15 cellular contexts compared by ENCODE assay signal in the genomic region with DNA sequence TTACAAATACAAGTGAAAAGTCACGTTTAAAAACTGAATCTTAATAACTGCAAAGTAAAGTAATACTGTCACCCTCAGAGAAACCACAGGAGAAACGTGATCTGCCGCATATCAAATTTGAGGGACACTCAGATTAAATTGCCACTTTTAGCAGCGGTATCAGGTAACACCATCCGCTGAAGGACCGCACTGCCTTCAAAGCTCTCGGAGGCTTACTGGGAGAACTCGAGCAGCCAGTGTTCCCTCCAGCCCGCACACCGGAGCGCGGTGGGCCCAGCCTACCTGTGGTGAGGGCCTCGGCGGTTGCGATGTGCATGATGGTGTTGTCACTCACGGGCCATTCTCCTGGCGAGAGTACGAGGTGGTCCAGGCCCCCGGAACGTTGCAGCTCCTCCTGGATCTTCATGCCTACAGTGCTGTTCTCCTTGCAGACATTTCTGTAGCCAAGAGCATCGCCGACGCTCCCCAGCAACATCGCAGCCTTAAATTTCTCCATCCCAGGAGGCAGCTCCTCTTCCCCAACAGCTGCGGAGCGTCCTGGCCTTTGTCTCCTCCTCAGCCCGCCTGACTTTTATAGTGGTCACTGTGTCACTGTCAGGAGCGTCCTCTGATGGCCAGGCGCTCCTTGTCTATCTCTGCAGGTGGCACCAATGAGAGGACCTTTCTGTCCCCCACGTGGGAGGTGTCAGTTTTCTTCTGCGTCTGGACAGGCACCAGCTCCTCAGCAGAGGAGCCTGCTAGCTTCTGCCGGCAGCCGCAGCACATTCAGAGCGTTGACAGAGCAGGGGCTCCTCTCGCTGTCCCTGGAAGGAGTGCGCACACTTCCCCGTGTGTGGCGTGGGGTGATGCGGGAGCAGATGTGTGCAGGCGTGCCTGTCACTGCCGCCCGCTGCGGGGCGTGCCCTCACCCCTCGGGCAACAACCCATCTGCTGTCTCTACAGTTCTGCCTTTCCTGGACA. TPM values are rescaled to one million over a fixed set of nuclear protein-coding genes. Genes with fewer than 3 reads are reported as not detected.
DNase-seq lines count a peak whose midpoint lies in the region; ATAC-seq, FAIRE-seq and TF ChIP-seq lines count a peak whose summit lies in the region.
"Had no signal": no experiment of that assay in that cellular context is flagged by ENCODE, and none has a peak within 500 bp of the region (broad histone marks: within the 10 kb centered on the region; RNA-seq: fewer than 3 reads in every experiment).

Gene ADPRHL1 (minus strand): TSS at position 547 of the 960 bp plus-strand sequence. CDS start 51 bp downstream, at position 496.

- no peak within 1 kb of the TSS for H3K4me3 Mint-ChIP-seq in activated T-cell treated with anti-CD3 and anti-CD28 coated beads, Interleukin-2, amount 50 U/mL, for 72 hours
- peak within 1 kb of the TSS; percentile 8 for H3K4me3 Mint-ChIP-seq in astrocyte (ENCODE audit: unreplicated experiment)
- H3K4me3 Mint-ChIP-seq: activated naive CD8-positive, alpha-beta T cell treated with anti-CD3 and anti-CD28 coated beads, Interleukin-2, amount 10 ng/mL, durations not matched to agents 7 days and 5 days; IgD-negative memory B cell had no signal

- H3K27me3 ChIP-seq in astrocyte (ENCODE audit: insufficient read depth, low read length) (no peaks in the 10 kb centered on the region), colonic mucosa (no peaks in the 10 kb centered on the region)

- H2AFZ ChIP-seq in astrocyte (ENCODE audit: low read depth, low read length): no peak within 1 kb of the TSS

- no peak for TF ChIP-seq CTCF in astrocyte (IDR thresholded peaks at IDR 0.05; ENCODE audit: insufficient read depth, low read depth, low read length)
- TF ChIP-seq CTCF in colonic mucosa (IDR thresholded peaks at IDR 0.05): no peak

- no peak for ATAC-seq in activated T-cell treated with anti-CD3 and anti-CD28 coated beads, Interleukin-2, amount 50 U/mL, for 72 hours (replicated peaks in 1 of 2)
- no peak for ATAC-seq in left lobe of liver

- H3K27me3 Mint-ChIP-seq in activated T-cell treated with anti-CD3 and anti-CD28 coated beads, Interleukin-2, amount 50 U/mL, for 72 hours (ENCODE audit: low read depth): no peaks in the 10 kb centered on the region
- H3K27me3 Mint-ChIP-seq in astrocyte (ENCODE audit: low read depth, unreplicated experiment): no peaks in the 10 kb centered on the region
- H3K27me3 Mint-ChIP-seq: activated naive CD8-positive, alpha-beta T cell treated with anti-CD3 and anti-CD28 coated beads, Interleukin-2, amount 10 ng/mL, durations not matched to agents 7 days and 5 days; IgD-negative memory B cell had no signal

- no peaks in the 10 kb centered on the region for H3K9me3 Mint-ChIP-seq in activated T-cell treated with anti-CD3 and anti-CD28 coated beads, Interleukin-2, amount 50 U/mL, for 72 hours
- no peaks in the 10 kb centered on the region for H3K9me3 Mint-ChIP-seq in astrocyte (ENCODE audit: unreplicated experiment)
- H3K9me3 Mint-ChIP-seq: activated naive CD8-positive, alpha-beta T cell treated with anti-CD3 and anti-CD28 coated beads, Interleukin-2, amount 10 ng/mL, durations not matched to agents 7 days and 5 days; IgD-negative memory B cell had no signal

- H3K36me3 ChIP-seq in astrocyte (ENCODE audit: insufficient read depth, low read length): peaks cover 13% of the 10 kb centered on the region
- peaks cover 4% of the 10 kb centered on the region for H3K36me3 ChIP-seq in colonic mucosa

- peaks cover 7% of the 10 kb centered on the region for H3K4me1 Mint-ChIP-seq in activated T-cell treated with anti-CD3 and anti-CD28 coated beads, Interleukin-2, amount 50 U/mL, for 72 hours (ENCODE audit: low read depth)
- peaks cover 7% of the 10 kb centered on the region for H3K4me1 Mint-ChIP-seq in astrocyte (ENCODE audit: low read depth, unreplicated experiment)
- H3K4me1 Mint-ChIP-seq: activated naive CD8-positive, alpha-beta T cell treated with anti-CD3 and anti-CD28 coated beads, Interleukin-2, amount 10 ng/mL, durations not matched to agents 7 days and 5 days had no signal

- H3K9me3 ChIP-seq in astrocyte (ENCODE audit: insufficient read depth, low read depth, low read length): no peaks in the 10 kb centered on the region
- H3K9me3 ChIP-seq in colonic mucosa: no peaks in the 10 kb centered on the region

- no peak within 1 kb of the TSS for H3K9ac ChIP-seq in astrocyte (ENCODE audit: low read length)
- H3K9ac ChIP-seq in colonic mucosa (ENCODE audit: low read depth in 2 of 2, low read length in 2 of 2): no peak within 1 kb of the TSS

- H3K4me1 ChIP-seq in astrocyte (ENCODE audit: insufficient read depth, low read length): no peaks in the 10 kb centered on the region
- H3K4me1 ChIP-seq in colonic mucosa: no peaks in the 10 kb centered on the region

- H3K4me3 ChIP-seq in astrocyte (ENCODE audit: insufficient read depth, low read depth, low read length): no peak within 1 kb of the TSS
- no peak within 1 kb of the TSS for H3K4me3 ChIP-seq in colonic mucosa

- DNase-seq in activated T-cell treated with anti-CD3 and anti-CD28 coated beads, Interleukin-2, amount 50 U/mL, for 1 hour: peak; percentile 4
- DNase-seq in activated T-cell treated with anti-CD3 and anti-CD28 coated beads, Interleukin-2, amount 50 U/mL, for 72 hours: no peak
- DNase-seq in astrocyte (ENCODE audit: low read depth) (no peak), left lobe of liver (ENCODE audit: low spot score) (peak; percentile 38), urothelium cell line (ENCODE audit: low spot score) (no peak), colonic mucosa (no peak), DMS153 (lab: John Stamatoyannopoulos, UW) (no peak), iPS-NIHi11 (ENCODE audit: low spot score) (no peak)
- DNase-seq: activated CD4-positive, alpha-beta T cell treated with anti-CD3 and anti-CD28 coated beads, Interleukin-2, amount 50 U/mL, for 48 hours; activated naive CD8-positive, alpha-beta T cell treated with anti-CD3 and anti-CD28 coated beads, Interleukin-2, amount 10 ng/mL, durations not matched to agents 7 days and 5 days; effector memory CD4-positive, alpha-beta T cell; GF-D8; NCI-H446 treated with DMSO at 0.1 percent for 48 hours; stimulated activated CD8-positive, alpha-beta memory T cell treated with anti-CD3 and anti-CD28 coated beads, Interleukin-4, amount 100 ng/mL, for 48 hours had no signal

- no peak for FAIRE-seq in astrocyte (lab: Jason Lieb, UNC)
- FAIRE-seq in urothelium cell line (lab: Jason Lieb, UNC): peak; percentile 61

- intact Hi-C loops in colonic mucosa (cut with DNase I): no loop called here

- H3K79me2 ChIP-seq in astrocyte (ENCODE audit: insufficient read depth, low read length): no peaks in the 10 kb centered on the region

- H3K4me2 ChIP-seq in astrocyte (ENCODE audit: low read length): no peak within 1 kb of the TSS

- no peak within 1 kb of the TSS for H3K27ac Mint-ChIP-seq in activated T-cell treated with anti-CD3 and anti-CD28 coated beads, Interleukin-2, amount 50 U/mL, for 72 hours
- H3K27ac Mint-ChIP-seq in astrocyte (ENCODE audit: unreplicated experiment): no peak within 1 kb of the TSS
- H3K27ac Mint-ChIP-seq: activated naive CD8-positive, alpha-beta T cell treated with anti-CD3 and anti-CD28 coated beads, Interleukin-2, amount 10 ng/mL, durations not matched to agents 7 days and 5 days had no signal

- H3K36me3 Mint-ChIP-seq in activated T-cell treated with anti-CD3 and anti-CD28 coated beads, Interleukin-2, amount 50 U/mL, for 72 hours (ENCODE audit: insufficient read depth in 2 of 2): peaks cover 0 to 2% of the 10 kb centered on the region in 2 donors
- peaks cover 12% of the 10 kb centered on the region for H3K36me3 Mint-ChIP-seq in astrocyte (ENCODE audit: low read depth, unreplicated experiment)
- H3K36me3 Mint-ChIP-seq: activated naive CD8-positive, alpha-beta T cell treated with anti-CD3 and anti-CD28 coated beads, Interleukin-2, amount 10 ng/mL, durations not matched to agents 7 days and 5 days had no signal

- H4K20me1 ChIP-seq in astrocyte (ENCODE audit: insufficient read depth, low read length): peaks cover 4% of the 10 kb centered on the region

- H3K27ac ChIP-seq in astrocyte (ENCODE audit: low read depth, low read length) (no peak within 1 kb of the TSS), colonic mucosa (no peak within 1 kb of the TSS)

RNA-seq across cellular contexts. Expression of gene ADPRHL1, which starts in this region (rescaled TPM):
- total RNA-seq in activated T-cell treated with anti-CD3 and anti-CD28 coated beads, Interleukin-2, amount 50 U/mL, for 72 hours: 1 to 10 TPM; 1.4 to 2.1 TPM
- total RNA-seq in astrocyte (2.5 and 3.1 TPM in 2 replicates), left lobe of liver (1.2 TPM), colonic mucosa (1 to 10 TPM; 4.6 to 6.2 TPM)

Comparison
In these comparisons a context has a peak if more than half of its experiments do, and no peak if none do; other contexts are left out.
1. DNase-seq: peak in activated T-cell treated with anti-CD3 and anti-CD28 coated beads, Interleukin-2, amount 50 U/mL, for 1 hour (single experiment) and left lobe of liver (single experiment); none in activated T-cell treated with anti-CD3 and anti-CD28 coated beads, Interleukin-2, amount 50 U/mL, for 72 hours (0 of 2), astrocyte (single experiment), urothelium cell line (single experiment), colonic mucosa (single experiment), DMS153 (single experiment) and iPS-NIHi11 (single experiment).